Comparison of ENCODE assay signal across 24 cellular contexts in genomic region chr4:156538210-156538609, GRCh38.
"Had no signal": no experiment of that assay in that cellular context is flagged by ENCODE, and none has a peak within 500 bp of the region (broad histone marks: within the 10 kb centered on the region; RNA-seq: fewer than 3 reads in every experiment).

No MANE protein-coding gene starts in this region.

- H3K4me3 Mint-ChIP-seq: activated CD8-positive, alpha-beta T cell treated with anti-CD3 and anti-CD28 coated beads, Interleukin-2, amount 10 ng/mL, durations not matched to agents 7 days and 5 days; activated naive CD4-positive, alpha-beta T cell treated with anti-CD3 and anti-CD28 coated beads for 36 hours; activated naive CD8-positive, alpha-beta T cell; activated T-cell treated with anti-CD3 and anti-CD28 coated beads, Interleukin-2, amount 50 U/mL, for 24 hours; activated T-helper 1 cell treated with anti-CD3 and anti-CD28 coated beads, Interleukin-12 subunit alpha, Interleukin-12 subunit beta, Interleukin-2, Interleukin-4 antibody, amounts not matched to agents 30 ng/mL and 10 ng/mL and 1 ng/mL, durations not matched to agents 14 hours and 24 hours and 36 hours; T-helper 1 cell treated with Interleukin-12 subunit alpha and Interleukin-12 subunit beta and Interleukin-4 antibody, amounts not matched to agents 30 μg/mL and 1 μg/mL, for 36 hours had no signal

- H3K27ac ChIP-seq: breast epithelium, colonic mucosa, SJCRH30 had no signal

- H3K4me3 ChIP-seq: breast epithelium, colonic mucosa, K562, SJCRH30 had no signal

- H3K9me3 Mint-ChIP-seq: activated T-helper 1 cell treated with anti-CD3 and anti-CD28 coated beads, Interleukin-12 subunit alpha, Interleukin-12 subunit beta, Interleukin-2, Interleukin-4 antibody, amounts not matched to agents 30 ng/mL and 10 ng/mL and 1 ng/mL, durations not matched to agents 14 hours and 24 hours and 36 hours; T-helper 1 cell treated with Interleukin-12 subunit alpha and Interleukin-12 subunit beta and Interleukin-4 antibody, amounts not matched to agents 30 μg/mL and 1 μg/mL, for 36 hours had no signal

- H3K4me1 ChIP-seq: breast epithelium, colonic mucosa, SJCRH30 had no signal

- H3K36me3 ChIP-seq: breast epithelium, colonic mucosa, SJCRH30 had no signal

- H3K36me3 Mint-ChIP-seq: activated naive CD8-positive, alpha-beta T cell had no signal

- H3K9me3 ChIP-seq: breast epithelium, colonic mucosa, SJCRH30 had no signal

- H3K27ac Mint-ChIP-seq: activated CD8-positive, alpha-beta T cell treated with anti-CD3 and anti-CD28 coated beads, Interleukin-2, amount 10 ng/mL, durations not matched to agents 7 days and 5 days; activated naive CD4-positive, alpha-beta T cell treated with anti-CD3 and anti-CD28 coated beads for 36 hours; activated naive CD8-positive, alpha-beta T cell; activated T-cell treated with anti-CD3 and anti-CD28 coated beads, Interleukin-2, amount 50 U/mL, for 24 hours; activated T-helper 1 cell treated with anti-CD3 and anti-CD28 coated beads, Interleukin-12 subunit alpha, Interleukin-12 subunit beta, Interleukin-2, Interleukin-4 antibody, amounts not matched to agents 30 ng/mL and 10 ng/mL and 1 ng/mL, durations not matched to agents 14 hours and 24 hours and 36 hours; T-helper 1 cell treated with Interleukin-12 subunit alpha and Interleukin-12 subunit beta and Interleukin-4 antibody, amounts not matched to agents 30 μg/mL and 1 μg/mL, for 36 hours had no signal

- H3K27me3 Mint-ChIP-seq: activated naive CD8-positive, alpha-beta T cell; activated T-cell treated with anti-CD3 and anti-CD28 coated beads, Interleukin-2, amount 50 U/mL, for 24 hours had no signal

- DNase-seq: activated CD4-positive, alpha-beta T cell treated with anti-CD3 and anti-CD28 coated beads for 4 hours; activated CD4-positive, alpha-beta T cell treated with anti-CD3 and anti-CD28 coated beads, Interleukin-2, amount 50 U/mL, for 4 hours; activated CD8-positive, alpha-beta memory T cell treated with anti-CD3 and anti-CD28 coated beads, Interleukin-2, amount 50 U/mL, for 48 hours; activated CD8-positive, alpha-beta T cell treated with anti-CD3 and anti-CD28 coated beads, Interleukin-2, amount 10 ng/mL, durations not matched to agents 7 days and 5 days; activated effector memory CD4-positive, alpha-beta T cell treated with Interleukin-2 at 50 U/mL for 16 hours; activated naive CD4-positive, alpha-beta T cell treated with anti-CD3 and anti-CD28 coated beads for 36 hours; activated T-cell treated with anti-CD3 and anti-CD28 coated beads, Interleukin-2, amount 50 U/mL, for 24 hours; caudate nucleus; colonic mucosa; Karpas-422; NCI-H1092; NCI-H1436; NCI-H1694 treated with DMSO at 0.1 percent for 48 hours; NCI-H446 treated with DMSO at 0.1 percent for 48 hours; NCI-H524 treated with DMSO at 0.1 percent for 48 hours; NCI-H774; Right ventricle myocardium superior; SJCRH30 had no signal

- ATAC-seq: activated CD4-positive, CD25-positive, alpha-beta regulatory T cell treated with anti-CD3 and anti-CD28 coated beads, Interleukin-2, amount 50 U/mL, for 24 hours; activated CD8-positive, alpha-beta T cell treated with anti-CD3 and anti-CD28 coated beads, Interleukin-2, amount 10 ng/mL, durations not matched to agents 7 days and 5 days; K562 had no signal

- H3K27me3 ChIP-seq: breast epithelium, colonic mucosa, SJCRH30 had no signal
